In the genomic region with DNA sequence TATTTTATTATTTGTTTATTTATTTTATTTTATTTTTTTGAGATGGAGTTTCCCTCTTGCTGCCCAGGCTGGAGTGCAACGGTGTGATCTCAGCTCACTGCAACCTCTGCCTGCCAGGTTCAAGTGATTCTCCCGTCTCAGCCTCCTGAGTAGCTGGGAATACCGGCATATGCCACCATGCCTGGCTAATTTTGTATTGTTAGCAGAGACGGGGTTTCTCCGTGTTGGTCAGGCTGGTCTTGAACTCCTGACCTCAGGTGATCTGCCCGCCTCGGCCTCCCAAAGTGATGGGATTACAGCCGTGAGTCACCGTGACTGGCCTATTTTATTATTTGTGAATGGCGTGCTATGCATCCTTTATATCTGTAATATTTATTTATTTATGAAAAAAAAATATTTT, we compare ENCODE assay signal across 8 cellular contexts. TPM values are rescaled to one million over a fixed set of nuclear protein-coding genes. Genes with fewer than 3 reads are reported as not detected.
DNase-seq lines count a peak whose midpoint lies in the region; ATAC-seq and TF ChIP-seq lines count a peak whose summit lies in the region.
"Not testable (repeated sequence)": the region's sequence is repeated elsewhere in the genome, so short reads cannot be mapped to it uniquely, and the experiment has no call there.

No MANE protein-coding gene starts in this region.

- in situ Hi-C loops in mammary epithelial cell (cut with MboI; ENCODE audit: low sequenced_read_pairs in 2 of 2) = loop anchor here in 1 of 2 donors (10.0 kb wide), 1 partner anchor 62 kb away; no protein-coding TSS in a partner anchor

- WGBS in mammary epithelial cell (ENCODE audit: low coverage, missing lambda C conversion rate) = 80% methylated on average over 9 of the region's 10 CpGs
- WGBS in heart left ventricle, 4 donors = 93 to 96% (median 94%) methylated on average over 10 of the region's 10 CpGs
- WGBS in suprapubic skin = 77% methylated on average over 10 of the region's 10 CpGs

- peak overlapping the region in 7 of 11 experiments; percentile 46 to 64 (median 59); a peak in 9 of 22 replicates for H3K27ac ChIP-seq in BLaER1 treated with 17β-estradiol and CSF1 and Interleukin-3, amounts not matched to agents 10 nM and 100 nM
- H3K27ac ChIP-seq in PC-9 = peak overlapping the region; percentile 39; the same call in 1 of the 2 replicates
- H3K27ac ChIP-seq in mammary epithelial cell (ENCODE audit: insufficient read depth, low read depth, low read length) = peak overlapping the region; percentile 61
- peak overlapping the region in 1 of 12 donors; percentile 60 for H3K27ac ChIP-seq in heart left ventricle
- not testable (repeated sequence) for H3K27ac ChIP-seq in suprapubic skin

- intact Hi-C loops in PC-9 (cut with micrococcal nuclease; ENCODE audit: unreplicated experiment) = loop anchor here (5.0 kb wide), 1 partner anchor 139 kb away; no protein-coding TSS in a partner anchor
- intact Hi-C loops in mammary epithelial cell (cut with micrococcal nuclease) = not testable (repeated sequence)
- intact Hi-C loops in heart left ventricle (cut with DNase I) = loop anchor here in 2 of 10 donors (10.0 kb wide), 2 partner anchors 122 to 132 kb away; no protein-coding TSS in a partner anchor

- TF ChIP-seq CTCF in Loucy (conservative IDR thresholded peaks at IDR 0.05; ENCODE audit: low read length); PC-9 (conservative IDR thresholded peaks at IDR 0.05); mammary epithelial cell (conservative IDR thresholded peaks at IDR 0.05 in 1 of 2, IDR thresholded peaks at IDR 0.05 in 1 of 2; ENCODE audit: extremely low read depth in 1 of 2, insufficient read depth in 1 of 2, low read depth in 1 of 2, low read length in 2 of 2); heart left ventricle (IDR thresholded peaks at IDR 0.05); suprapubic skin (IDR thresholded peaks at IDR 0.05): not testable (repeated sequence)

- not testable (repeated sequence) for H3K9me2 ChIP-seq in Loucy (replicated peaks; ENCODE audit: low read depth, low read length); PC-9 (ENCODE audit: insufficient read depth)

- DNase-seq in PC-9; activated naive CD8-positive, alpha-beta T cell treated with anti-CD3 and anti-CD28 coated beads, Interleukin-2, amount 10 ng/mL, durations not matched to agents 7 days and 5 days; mammary epithelial cell; heart left ventricle; suprapubic skin (ENCODE audit: low spot score in 2 of 2): not testable (repeated sequence)

- TF ChIP-seq POLR2A in heart left ventricle (IDR thresholded peaks at IDR 0.05); suprapubic skin (IDR thresholded peaks at IDR 0.05): not testable (repeated sequence)

- H3K27ac Mint-ChIP-seq in activated naive CD8-positive, alpha-beta T cell treated with anti-CD3 and anti-CD28 coated beads, Interleukin-2, amount 10 ng/mL, durations not matched to agents 7 days and 5 days = not testable (repeated sequence)

- not testable (repeated sequence) for BruUV-seq in PC-9 (replicated peaks; lab: Mats Ljungman, UMichigan); mammary epithelial cell (replicated peaks; lab: Mats Ljungman, UMichigan)

- H3K9me3 Mint-ChIP-seq in activated naive CD8-positive, alpha-beta T cell treated with anti-CD3 and anti-CD28 coated beads, Interleukin-2, amount 10 ng/mL, durations not matched to agents 7 days and 5 days = not testable (repeated sequence)

- peak overlapping the region; percentile 60 to 89 (median 74) for H3K4me2 ChIP-seq in BLaER1 treated with 17β-estradiol and CSF1 and Interleukin-3, amounts not matched to agents 10 nM and 100 nM
- H3K4me2 ChIP-seq in Loucy (ENCODE audit: low read depth, low read length, poor library complexity, severe bottlenecking) = peak overlapping the region; percentile 73
- H3K4me2 ChIP-seq in PC-9 = peak overlapping the region; percentile 66; the same call in 1 of the 2 replicates
- H3K4me2 ChIP-seq in mammary epithelial cell (ENCODE audit: insufficient read depth, low read depth, low read length) = peak overlapping the region; percentile 93

- H3F3A ChIP-seq in Loucy (ENCODE audit: low read depth) = not testable (repeated sequence)
- peaks cover 27% of the 10 kb centered on the region; the same call in 1 of the 2 replicates for H3F3A ChIP-seq in PC-9 (ENCODE audit: insufficient read depth, low read depth)

- H4K20me1 ChIP-seq in BLaER1 treated with 17β-estradiol and CSF1 and Interleukin-3, amounts not matched to agents 10 nM and 100 nM; Loucy (ENCODE audit: insufficient read depth, low read length, poor library complexity, severe bottlenecking); PC-9 (ENCODE audit: insufficient read depth); mammary epithelial cell (ENCODE audit: insufficient read depth, low read length): not testable (repeated sequence)

- POLR2A ChIA-PET in PC-9 (lab: Charles Lee; ENCODE audit: unreplicated experiment); activated naive CD8-positive, alpha-beta T cell treated with anti-CD3 and anti-CD28 coated beads, Interleukin-2, amount 10 ng/mL, durations not matched to agents 7 days and 5 days (lab: Charles Lee): not testable (repeated sequence)

- not testable (repeated sequence) for TF ChIP-seq EP300 in suprapubic skin (IDR thresholded peaks at IDR 0.05)

- peak overlapping the region; percentile 95 for H2AFZ ChIP-seq in Loucy (ENCODE audit: low read length)
- not testable (repeated sequence) for H2AFZ ChIP-seq in PC-9; mammary epithelial cell (ENCODE audit: low read depth, low read length)

- CTCF ChIA-PET in PC-9 (lab: Charles Lee); mammary epithelial cell (lab: Charles Lee; ENCODE audit: low non-redundant PET): not testable (repeated sequence)

- H3K4me3 ChIP-seq in BLaER1 treated with 17β-estradiol and CSF1 and Interleukin-3, amounts not matched to agents 10 nM and 100 nM = peak overlapping the region in 9 of 10 experiments; percentile 20 to 50 (median 34); a peak in 8 of 20 replicates
- peak overlapping the region; percentile 63 for H3K4me3 ChIP-seq in Loucy (ENCODE audit: low read length, poor library complexity, severe bottlenecking)
- not testable (repeated sequence) for H3K4me3 ChIP-seq in PC-9; mammary epithelial cell (replicated peaks in 1 of 3; ENCODE audit: insufficient read depth in 1 of 3, low read depth in 2 of 3, low read length in 3 of 3); mucosa of stomach (ENCODE audit: low read length)
- peak overlapping the region in 7 of 12 donors; percentile 2 to 41 (median 26) for H3K4me3 ChIP-seq in heart left ventricle
- H3K4me3 ChIP-seq in suprapubic skin = peak overlapping the region; percentile 17

- H3K27me3 ChIP-seq in BLaER1 treated with 17β-estradiol and CSF1 and Interleukin-3, amounts not matched to agents 10 nM and 100 nM = peaks cover 5 to 17% (median 13%) of the 10 kb centered on the region in 11 experiments; a peak in 18 of 22 replicates
- H3K27me3 ChIP-seq in Loucy (ENCODE audit: insufficient read depth, low read length, poor library complexity, severe bottlenecking); PC-9 (ENCODE audit: insufficient read depth, low read depth); mammary epithelial cell (ENCODE audit: insufficient read depth, low read length); mucosa of stomach (ENCODE audit: control insufficient read depth, insufficient read depth, low read length); suprapubic skin: not testable (repeated sequence)
- H3K27me3 ChIP-seq in heart left ventricle = peaks cover 0 to 10% (median 0%) of the 10 kb centered on the region in 9 donors

- not testable (repeated sequence) for H3K9me3 ChIP-seq in BLaER1 treated with 17β-estradiol and CSF1 and Interleukin-3, amounts not matched to agents 10 nM and 100 nM (replicated peaks in 1 of 11); Loucy (ENCODE audit: insufficient read depth, low read depth, low read length); PC-9 (ENCODE audit: insufficient read depth, low read depth); mammary epithelial cell (replicated peaks; ENCODE audit: insufficient read depth, low read length); heart left ventricle; mucosa of stomach (ENCODE audit: control insufficient read depth, low read length); suprapubic skin

- H3K79me2 ChIP-seq in Loucy (ENCODE audit: insufficient read depth, low read length); PC-9 (ENCODE audit: low read depth); mammary epithelial cell (ENCODE audit: insufficient read depth, low read length): not testable (repeated sequence)

- H3K4me1 Mint-ChIP-seq in activated naive CD8-positive, alpha-beta T cell treated with anti-CD3 and anti-CD28 coated beads, Interleukin-2, amount 10 ng/mL, durations not matched to agents 7 days and 5 days = not testable (repeated sequence)

- peak overlapping the region; percentile 44 to 64 (median 53); a peak in 15 of 22 replicates for H3K9ac ChIP-seq in BLaER1 treated with 17β-estradiol and CSF1 and Interleukin-3, amounts not matched to agents 10 nM and 100 nM
- H3K9ac ChIP-seq in Loucy (ENCODE audit: low read depth, low read length, poor library complexity, severe bottlenecking) (peak overlapping the region; percentile 57), mucosa of stomach (ENCODE audit: low read length) (peak overlapping the region; percentile 61)
- not testable (repeated sequence) for H3K9ac ChIP-seq in mammary epithelial cell (ENCODE audit: insufficient read depth, low read length)

- peaks cover 5 to 15% (median 12%) of the 10 kb centered on the region in 10 experiments; a peak in 19 of 20 replicates for H3K4me1 ChIP-seq in BLaER1 treated with 17β-estradiol and CSF1 and Interleukin-3, amounts not matched to agents 10 nM and 100 nM
- H3K4me1 ChIP-seq in Loucy (ENCODE audit: insufficient read depth, low read length, poor library complexity, severe bottlenecking) = not testable (repeated sequence)
- peaks cover 20% of the 10 kb centered on the region for H3K4me1 ChIP-seq in PC-9 (replicated peaks; ENCODE audit: insufficient read depth)
- H3K4me1 ChIP-seq in mammary epithelial cell (ENCODE audit: insufficient read depth, low read length) = peaks cover 23% of the 10 kb centered on the region
- peaks cover 0 to 12% (median 0%) of the 10 kb centered on the region in 12 donors for H3K4me1 ChIP-seq in heart left ventricle
- peaks cover 22% of the 10 kb centered on the region for H3K4me1 ChIP-seq in mucosa of stomach (ENCODE audit: control insufficient read depth, insufficient read depth, low read length)
- H3K4me1 ChIP-seq in suprapubic skin = peaks cover 17% of the 10 kb centered on the region

- dilution Hi-C loops in mammary epithelial cell (cut with HindIII; ENCODE audit: low sequenced_read_pairs) = not testable (repeated sequence)

- ATAC-seq in activated naive CD8-positive, alpha-beta T cell treated with anti-CD3 and anti-CD28 coated beads, Interleukin-2, amount 10 ng/mL, durations not matched to agents 7 days and 5 days (ENCODE audit: low read depth); heart left ventricle: not testable (repeated sequence)

- not testable (repeated sequence) for H3K36me3 ChIP-seq in BLaER1 treated with 17β-estradiol and CSF1 and Interleukin-3, amounts not matched to agents 10 nM and 100 nM; Loucy (ENCODE audit: insufficient read depth, low read length); PC-9 (ENCODE audit: low read depth); mammary epithelial cell (ENCODE audit: insufficient read depth, low read length); heart left ventricle; mucosa of stomach (ENCODE audit: control insufficient read depth, insufficient read depth, low read length); suprapubic skin

- not testable (repeated sequence) for H3K27me3 Mint-ChIP-seq in activated naive CD8-positive, alpha-beta T cell treated with anti-CD3 and anti-CD28 coated beads, Interleukin-2, amount 10 ng/mL, durations not matched to agents 7 days and 5 days

- peak overlapping the region; percentile 49 for H3K4me3 Mint-ChIP-seq in activated naive CD8-positive, alpha-beta T cell treated with anti-CD3 and anti-CD28 coated beads, Interleukin-2, amount 10 ng/mL, durations not matched to agents 7 days and 5 days

- not testable (repeated sequence) for H3K36me3 Mint-ChIP-seq in activated naive CD8-positive, alpha-beta T cell treated with anti-CD3 and anti-CD28 coated beads, Interleukin-2, amount 10 ng/mL, durations not matched to agents 7 days and 5 days

RNA-seq across cellular contexts. Expression of a gene that starts 13.9 kb away (rescaled TPM):
- 32.0 and 33.1 TPM in 2 replicates for total RNA-seq in PC-9 (2021)
- total RNA-seq in activated naive CD8-positive, alpha-beta T cell treated with anti-CD3 and anti-CD28 coated beads, Interleukin-2, amount 10 ng/mL, durations not matched to agents 7 days and 5 days = 10 to 100 TPM; 53.8 to 54.4 TPM
- 10 to 100 TPM; 28.5 to 34.7 TPM for total RNA-seq in mammary epithelial cell
- polyA plus RNA-seq in mammary epithelial cell = 11.2 TPM
- 2.2 TPM for polyA minus RNA-seq in mammary epithelial cell
- total RNA-seq in heart left ventricle = 10 to 100 TPM; 16.7 to 41.1 (median 26.9) TPM
- polyA plus RNA-seq in heart left ventricle = 10 to 100 TPM; 10.9 to 14.2 TPM
- 10 to 100 TPM; 33.0 to 47.7 (median 38.0) TPM for total RNA-seq in suprapubic skin

RNA-seq across cellular contexts. Expression of a gene that starts 56.3 kb away (rescaled TPM):
- total RNA-seq in PC-9 (2021) (14.2 and 15.5 TPM in 2 replicates), mammary epithelial cell (1 to 10 TPM; 4.5 to 5.4 TPM), heart left ventricle (1 to 10 TPM; 1.5 to 9.2 (median 5.3) TPM), suprapubic skin (1 to 10 TPM; 2.3 to 6.4 (median 3.1) TPM)
- total RNA-seq in activated naive CD8-positive, alpha-beta T cell treated with anti-CD3 and anti-CD28 coated beads, Interleukin-2, amount 10 ng/mL, durations not matched to agents 7 days and 5 days = 1 to 10 TPM; 4.9 to 5.5 TPM
- polyA plus RNA-seq in mammary epithelial cell (0.34 TPM), heart left ventricle (1 to 10 TPM; 3.6 to 5.1 TPM)
- not detected for polyA minus RNA-seq in mammary epithelial cell
